28 cellular contexts compared by ENCODE assay signal in the genomic region with DNA sequence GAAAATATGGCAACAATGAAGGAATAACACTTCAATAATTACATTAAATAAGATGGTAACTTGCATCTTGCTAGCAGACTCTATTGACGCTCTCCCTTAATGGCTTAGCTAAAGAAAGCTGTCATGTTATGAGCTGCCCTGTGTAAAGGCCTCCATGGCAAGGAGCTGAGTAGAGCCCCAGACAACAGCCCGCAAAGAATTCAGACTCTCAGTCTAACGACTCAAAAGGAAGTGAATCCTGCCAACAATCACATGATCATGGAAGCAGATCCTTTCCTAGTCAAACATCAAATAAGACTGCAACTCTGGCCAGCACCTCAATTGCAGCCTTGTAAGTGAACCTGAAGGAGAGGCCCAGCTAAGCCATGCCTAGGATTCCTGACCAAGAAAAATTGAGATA.
DNase-seq lines count a peak whose midpoint lies in the region; ATAC-seq and TF ChIP-seq lines count a peak whose summit lies in the region.
"Had no signal": no experiment of that assay in that cellular context is flagged by ENCODE, and none has a peak within 500 bp of the region (broad histone marks: within the 10 kb centered on the region; RNA-seq: fewer than 3 reads in every experiment).

No MANE protein-coding gene starts in this region.

- WGBS in testis, 2 donors, result 85 to 89% methylated on average over 3 of the region's 3 CpGs

- no peak overlapping the region for H3K4me3 ChIP-seq in GM23338
- H3K4me3 ChIP-seq in fibroblast of the aortic adventitia (ENCODE audit: low read depth, low read length), result no peak overlapping the region
- H3K4me3 ChIP-seq in testis, result no peak overlapping the region
- H3K4me3 ChIP-seq: HAP-1, MG63, PC-9, SJCRH30 had no signal

- H3K27me3 ChIP-seq in GM23338 (ENCODE audit: insufficient read depth) (no peaks in the 10 kb centered on the region), testis (no peaks in the 10 kb centered on the region)
- H3K27me3 ChIP-seq: BE2C, MG63, SJCRH30 had no signal

- H3K4me3 Mint-ChIP-seq in GM23338 (no peak overlapping the region), WTC11 (no peak overlapping the region), neural crest cell (no peak overlapping the region)
- H3K4me3 Mint-ChIP-seq: CD14-positive monocyte; CD8-positive, alpha-beta memory T cell; HFFc6 had no signal

- intact Hi-C loops in testis (cut with DNase I; ENCODE audit: low total_unique reads), result no loop called here

- H3F3A ChIP-seq in GM23338 (replicated peaks; ENCODE audit: low read depth), result no peaks in the 10 kb centered on the region

- no peaks in the 10 kb centered on the region for H3K9me3 ChIP-seq in testis
- H3K9me3 ChIP-seq: BE2C, HAP-1, MG63, SJCRH30 had no signal

- H3K27me3 Mint-ChIP-seq in GM23338 (ENCODE audit: insufficient read depth, low read depth, poor library complexity) (no peaks in the 10 kb centered on the region), WTC11 (ENCODE audit: low read depth) (no peaks in the 10 kb centered on the region), neural crest cell (ENCODE audit: low read depth) (no peaks in the 10 kb centered on the region)
- H3K27me3 Mint-ChIP-seq: CD8-positive, alpha-beta memory T cell had no signal

- H3K9me3 Mint-ChIP-seq in GM23338 (no peaks in the 10 kb centered on the region), WTC11 (no peaks in the 10 kb centered on the region), neural crest cell (no peaks in the 10 kb centered on the region)
- H3K9me3 Mint-ChIP-seq: HFFc6 had no signal

- TF ChIP-seq CTCF in GM23338 (conservative IDR thresholded peaks at IDR 0.05; ENCODE audit: low read depth in 2 of 2), result no peak
- no peak for TF ChIP-seq CTCF in WTC11 (IDR thresholded peaks at IDR 0.05)
- no peak for TF ChIP-seq CTCF in fibroblast of the aortic adventitia (IDR thresholded peaks at IDR 0.05; ENCODE audit: insufficient read depth, low read length)
- no peak for TF ChIP-seq CTCF in neural crest cell (conservative IDR thresholded peaks at IDR 0.05)
- no peak for TF ChIP-seq CTCF in testis (IDR thresholded peaks at IDR 0.05)

- H3K9me2 ChIP-seq in GM23338 (ENCODE audit: insufficient read depth), result no peaks in the 10 kb centered on the region

- no peak overlapping the region for H3K27ac ChIP-seq in GM23338 (ENCODE audit: low read depth)
- H3K27ac ChIP-seq in testis, result no peak overlapping the region
- H3K27ac ChIP-seq: PC-9, SJCRH30 had no signal

- no peak for TF ChIP-seq POLR2A in testis (IDR thresholded peaks at IDR 0.05)

- H4K20me1 ChIP-seq in GM23338 (replicated peaks; ENCODE audit: insufficient read depth), result no peaks in the 10 kb centered on the region

- no peak overlapping the region for H2AFZ ChIP-seq in GM23338
- H2AFZ ChIP-seq: PC-9 had no signal

- H3K79me2 ChIP-seq in GM23338 (replicated peaks; ENCODE audit: insufficient read depth), result no peaks in the 10 kb centered on the region

- H3K4me2 ChIP-seq in GM23338, result no peak overlapping the region
- H3K4me2 ChIP-seq: PC-9 had no signal

- POLR2A ChIA-PET in WTC11 (lab: Charles Lee), result no interaction called here

- DNase-seq in GM23338 (ENCODE audit: low spot score) (peak; percentile 40), WTC11 (ENCODE audit: low spot score) (no peak), fibroblast of the aortic adventitia (ENCODE audit: low read depth) (peak; percentile 18), neural crest cell (ENCODE audit: low read depth, low spot score) (no peak), inferior parietal cortex (ENCODE audit: extremely low spot score) (no peak), NCI-H524 treated with DMSO at 0.1 percent for 48 hours (lab: John Stamatoyannopoulos, UW) (no peak), testis (no peak)
- DNase-seq: 8988T; ACHN; BE2C; CD8-positive, alpha-beta memory T cell; DMS 273 treated with DMSO at 0.1 percent for 48 hours; DMS79 treated with DMSO at 0.1 percent for 48 hours; HFFc6; KG1; MG63; NCI-H1105 treated with DMSO at 0.1 percent for 48 hours; NCI-H146; NCI-H1930; NCI-H2107; NCI-H446; NCI-H526; PC-9; SJCRH30 had no signal

- H3K4me1 Mint-ChIP-seq in GM23338 (peaks cover 15% of the 10 kb centered on the region), WTC11 (peaks cover 8% of the 10 kb centered on the region), neural crest cell (no peaks in the 10 kb centered on the region)

- CTCF ChIA-PET in WTC11 (lab: Charles Lee), result no interaction called here

- H3K36me3 Mint-ChIP-seq in GM23338 (ENCODE audit: low read depth) (no peaks in the 10 kb centered on the region), WTC11 (no peaks in the 10 kb centered on the region), neural crest cell (ENCODE audit: low read depth) (peaks cover 3% of the 10 kb centered on the region)

- 0 out of 2 replicates have a peak, but pooled peaks cover 5% of the 10 kb centered on the region for H3K4me1 ChIP-seq in GM23338 (ENCODE audit: insufficient read depth)
- no peaks in the 10 kb centered on the region for H3K4me1 ChIP-seq in testis
- H3K4me1 ChIP-seq: SJCRH30 had no signal

- ATAC-seq in GM23338 (peak; percentile 61), WTC11 (peak; percentile 61), HG03439 (IDR thresholded peaks at IDR 0.05; ENCODE audit: unreplicated experiment) (no peak)
- ATAC-seq: Right ventricle myocardium inferior had no signal

- 0 out of 2 replicates have a peak overlapping the region, but pooled peaks have one; percentile 0 for H3K27ac Mint-ChIP-seq in GM23338
- peak overlapping the region; percentile 81 for H3K27ac Mint-ChIP-seq in WTC11
- peak overlapping the region; percentile 58 for H3K27ac Mint-ChIP-seq in neural crest cell (ENCODE audit: unreplicated experiment)
- H3K27ac Mint-ChIP-seq: CD14-positive monocyte; CD8-positive, alpha-beta memory T cell; HFFc6 had no signal

- no peaks in the 10 kb centered on the region for H3K36me3 ChIP-seq in GM23338 (ENCODE audit: insufficient read depth)
- H3K36me3 ChIP-seq in testis (ENCODE audit: low read depth, missing control alignments), result no peaks in the 10 kb centered on the region
- H3K36me3 ChIP-seq: BE2C, HAP-1, MG63, SJCRH30 had no signal

TF ChIP-seq in GM23338, 12 proteins besides CTCF, POLR2A, EP300 and RAD21 (continues in another document):
- TF ChIP-seq, protein P1, sequence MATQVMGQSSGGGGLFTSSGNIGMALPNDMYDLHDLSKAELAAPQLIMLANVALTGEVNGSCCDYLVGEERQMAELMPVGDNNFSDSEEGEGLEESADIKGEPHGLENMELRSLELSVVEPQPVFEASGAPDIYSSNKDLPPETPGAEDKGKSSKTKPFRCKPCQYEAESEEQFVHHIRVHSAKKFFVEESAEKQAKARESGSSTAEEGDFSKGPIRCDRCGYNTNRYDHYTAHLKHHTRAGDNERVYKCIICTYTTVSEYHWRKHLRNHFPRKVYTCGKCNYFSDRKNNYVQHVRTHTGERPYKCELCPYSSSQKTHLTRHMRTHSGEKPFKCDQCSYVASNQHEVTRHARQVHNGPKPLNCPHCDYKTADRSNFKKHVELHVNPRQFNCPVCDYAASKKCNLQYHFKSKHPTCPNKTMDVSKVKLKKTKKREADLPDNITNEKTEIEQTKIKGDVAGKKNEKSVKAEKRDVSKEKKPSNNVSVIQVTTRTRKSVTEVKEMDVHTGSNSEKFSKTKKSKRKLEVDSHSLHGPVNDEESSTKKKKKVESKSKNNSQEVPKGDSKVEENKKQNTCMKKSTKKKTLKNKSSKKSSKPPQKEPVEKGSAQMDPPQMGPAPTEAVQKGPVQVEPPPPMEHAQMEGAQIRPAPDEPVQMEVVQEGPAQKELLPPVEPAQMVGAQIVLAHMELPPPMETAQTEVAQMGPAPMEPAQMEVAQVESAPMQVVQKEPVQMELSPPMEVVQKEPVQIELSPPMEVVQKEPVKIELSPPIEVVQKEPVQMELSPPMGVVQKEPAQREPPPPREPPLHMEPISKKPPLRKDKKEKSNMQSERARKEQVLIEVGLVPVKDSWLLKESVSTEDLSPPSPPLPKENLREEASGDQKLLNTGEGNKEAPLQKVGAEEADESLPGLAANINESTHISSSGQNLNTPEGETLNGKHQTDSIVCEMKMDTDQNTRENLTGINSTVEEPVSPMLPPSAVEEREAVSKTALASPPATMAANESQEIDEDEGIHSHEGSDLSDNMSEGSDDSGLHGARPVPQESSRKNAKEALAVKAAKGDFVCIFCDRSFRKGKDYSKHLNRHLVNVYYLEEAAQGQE (IDR thresholded peaks at IDR 0.05; ENCODE audit: unreplicated experiment), result no peak
- TF ChIP-seq EZH2phosphoT487 (IDR thresholded peaks at IDR 0.05; ENCODE audit: unreplicated experiment), result no peak

TF ChIP-seq in WTC11, 78 proteins besides CTCF, POLR2A, EP300 and RAD21:
- TF ChIP-seq, protein P2, sequence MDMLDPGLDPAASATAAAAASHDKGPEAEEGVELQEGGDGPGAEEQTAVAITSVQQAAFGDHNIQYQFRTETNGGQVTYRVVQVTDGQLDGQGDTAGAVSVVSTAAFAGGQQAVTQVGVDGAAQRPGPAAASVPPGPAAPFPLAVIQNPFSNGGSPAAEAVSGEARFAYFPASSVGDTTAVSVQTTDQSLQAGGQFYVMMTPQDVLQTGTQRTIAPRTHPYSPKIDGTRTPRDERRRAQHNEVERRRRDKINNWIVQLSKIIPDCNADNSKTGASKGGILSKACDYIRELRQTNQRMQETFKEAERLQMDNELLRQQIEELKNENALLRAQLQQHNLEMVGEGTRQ (CRISPR knock-in tag; IDR thresholded peaks at IDR 0.05), result 0 out of 2 replicates have a peak, but pooled peaks have one; percentile 9
- no peak for TF ChIP-seq SOX15 (CRISPR knock-in tag; IDR thresholded peaks at IDR 0.05)
TF ChIP-seq in WTC11: peak in this region for 1.

Comparison
In these comparisons a context has a peak if more than half of its experiments do, and no peak if none do; other contexts are left out.
1. DNase-seq: peak in GM23338 (single experiment) and fibroblast of the aortic adventitia (single experiment); none in WTC11 (single experiment), neural crest cell (single experiment), inferior parietal cortex (single experiment), NCI-H524 treated with DMSO at 0.1 percent for 48 hours (single experiment) and testis (single experiment).
2. H3K27ac Mint-ChIP-seq: peak in every context shown above with its lines; median percentile 81 in WTC11; 58 in neural crest cell; 0 in GM23338.